1 cellular context compared by ENCODE assay signal in genomic region chr17:40648326-40648968, GRCh38.
TF ChIP-seq lines count a peak whose summit lies in the region.

No MANE protein-coding gene starts in this region.

TF ChIP-seq in HepG2, 621 proteins besides CTCF, POLR2A, EP300 and RAD21 (continued from another document and continues in another):
- TF ChIP-seq, protein P1, sequence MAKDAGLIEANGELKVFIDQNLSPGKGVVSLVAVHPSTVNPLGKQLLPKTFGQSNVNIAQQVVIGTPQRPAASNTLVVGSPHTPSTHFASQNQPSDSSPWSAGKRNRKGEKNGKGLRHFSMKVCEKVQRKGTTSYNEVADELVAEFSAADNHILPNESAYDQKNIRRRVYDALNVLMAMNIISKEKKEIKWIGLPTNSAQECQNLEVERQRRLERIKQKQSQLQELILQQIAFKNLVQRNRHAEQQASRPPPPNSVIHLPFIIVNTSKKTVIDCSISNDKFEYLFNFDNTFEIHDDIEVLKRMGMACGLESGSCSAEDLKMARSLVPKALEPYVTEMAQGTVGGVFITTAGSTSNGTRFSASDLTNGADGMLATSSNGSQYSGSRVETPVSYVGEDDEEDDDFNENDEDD (CRISPR knock-in tag; IDR thresholded peaks at IDR 0.05; ENCODE audit: borderline replicate concordance): peak; percentile 10; the same call in 1 of the 2 replicates
- TF ChIP-seq IRF1 (CRISPR knock-in tag; IDR thresholded peaks at IDR 0.05; ENCODE audit: low read depth) (0 out of 2 replicates have a peak, but pooled peaks have one; percentile 82), ZKSCAN5 (CRISPR knock-in tag; IDR thresholded peaks at IDR 0.05) (no peak), POGK (CRISPR knock-in tag; conservative IDR thresholded peaks at IDR 0.05) (no peak), NFIB (CRISPR knock-in tag; IDR thresholded peaks at IDR 0.05; ENCODE audit: borderline replicate concordance) (no peak), CBFB (CRISPR knock-in tag; IDR thresholded peaks at IDR 0.05) (no peak), ZNF607 (CRISPR knock-in tag; IDR thresholded peaks at IDR 0.05; ENCODE audit: borderline replicate concordance) (no peak), ATRX (CRISPR knock-in tag; IDR thresholded peaks at IDR 0.05; ENCODE audit: borderline replicate concordance) (no peak), ZNF749 (CRISPR knock-in tag; IDR thresholded peaks at IDR 0.05; ENCODE audit: borderline replicate concordance) (no peak), SP1 (IDR thresholded peaks at IDR 0.05) (no peak), SP1 (CRISPR knock-in tag; IDR thresholded peaks at IDR 0.05) (no peak), ZFP82 (CRISPR knock-in tag; IDR thresholded peaks at IDR 0.05; ENCODE audit: borderline replicate concordance) (no peak), PHF8 (CRISPR knock-in tag; IDR thresholded peaks at IDR 0.05) (no peak), ZNF577 (CRISPR knock-in tag; IDR thresholded peaks at IDR 0.05; ENCODE audit: borderline replicate concordance, low read depth) (no peak), SRSF4 (IDR thresholded peaks at IDR 0.05; ENCODE audit: low read depth, low read length, poor library complexity, severe bottlenecking) (no peak), ZNF687 (CRISPR knock-in tag; IDR thresholded peaks at IDR 0.05) (peak; percentile 88), SNAPC5 (CRISPR knock-in tag; IDR thresholded peaks at IDR 0.05; ENCODE audit: borderline replicate concordance) (no peak), ZNF431 (CRISPR knock-in tag; IDR thresholded peaks at IDR 0.05; ENCODE audit: borderline replicate concordance, low read depth) (0 out of 2 replicates have a peak, but pooled peaks have one; percentile 8), FOXP1 (IDR thresholded peaks at IDR 0.05) (no peak), FOXP1 (CRISPR knock-in tag; IDR thresholded peaks at IDR 0.05) (no peak), CERS6 (CRISPR knock-in tag; IDR thresholded peaks at IDR 0.05) (no peak), ZNF615 (CRISPR knock-in tag; IDR thresholded peaks at IDR 0.05; ENCODE audit: borderline replicate concordance) (no peak), ZMAT3 (CRISPR knock-in tag; conservative IDR thresholded peaks at IDR 0.05) (0 out of 2 replicates have a peak, but pooled peaks have one; percentile 13), KLF15 (CRISPR knock-in tag; IDR thresholded peaks at IDR 0.05; ENCODE audit: borderline replicate concordance) (0 out of 2 replicates have a peak, but pooled peaks have one; percentile 3), ZNF800 (CRISPR knock-in tag; IDR thresholded peaks at IDR 0.05) (no peak), ZFP37 (CRISPR knock-in tag; IDR thresholded peaks at IDR 0.05; ENCODE audit: borderline replicate concordance) (no peak), ESRRA (CRISPR knock-in tag; IDR thresholded peaks at IDR 0.05; ENCODE audit: low read depth) (no peak), HNRNPK (IDR thresholded peaks at IDR 0.05; ENCODE audit: low read depth, low read length, poor library complexity, severe bottlenecking) (no peak), U2AF2 (IDR thresholded peaks at IDR 0.05; ENCODE audit: low read depth, low read length) (no peak), GFI1 (CRISPR knock-in tag; IDR thresholded peaks at IDR 0.05; ENCODE audit: borderline replicate concordance) (no peak), ZFP91 (CRISPR knock-in tag; IDR thresholded peaks at IDR 0.05; ENCODE audit: borderline replicate concordance) (no peak; the same call in 1 of the 2 replicates)
- TF ChIP-seq, protein P2, sequence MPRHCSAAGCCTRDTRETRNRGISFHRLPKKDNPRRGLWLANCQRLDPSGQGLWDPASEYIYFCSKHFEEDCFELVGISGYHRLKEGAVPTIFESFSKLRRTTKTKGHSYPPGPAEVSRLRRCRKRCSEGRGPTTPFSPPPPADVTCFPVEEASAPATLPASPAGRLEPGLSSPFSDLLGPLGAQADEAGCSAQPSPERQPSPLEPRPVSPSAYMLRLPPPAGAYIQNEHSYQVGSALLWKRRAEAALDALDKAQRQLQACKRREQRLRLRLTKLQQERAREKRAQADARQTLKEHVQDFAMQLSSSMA (CRISPR knock-in tag; IDR thresholded peaks at IDR 0.05): no peak
- TF ChIP-seq, protein P3, sequence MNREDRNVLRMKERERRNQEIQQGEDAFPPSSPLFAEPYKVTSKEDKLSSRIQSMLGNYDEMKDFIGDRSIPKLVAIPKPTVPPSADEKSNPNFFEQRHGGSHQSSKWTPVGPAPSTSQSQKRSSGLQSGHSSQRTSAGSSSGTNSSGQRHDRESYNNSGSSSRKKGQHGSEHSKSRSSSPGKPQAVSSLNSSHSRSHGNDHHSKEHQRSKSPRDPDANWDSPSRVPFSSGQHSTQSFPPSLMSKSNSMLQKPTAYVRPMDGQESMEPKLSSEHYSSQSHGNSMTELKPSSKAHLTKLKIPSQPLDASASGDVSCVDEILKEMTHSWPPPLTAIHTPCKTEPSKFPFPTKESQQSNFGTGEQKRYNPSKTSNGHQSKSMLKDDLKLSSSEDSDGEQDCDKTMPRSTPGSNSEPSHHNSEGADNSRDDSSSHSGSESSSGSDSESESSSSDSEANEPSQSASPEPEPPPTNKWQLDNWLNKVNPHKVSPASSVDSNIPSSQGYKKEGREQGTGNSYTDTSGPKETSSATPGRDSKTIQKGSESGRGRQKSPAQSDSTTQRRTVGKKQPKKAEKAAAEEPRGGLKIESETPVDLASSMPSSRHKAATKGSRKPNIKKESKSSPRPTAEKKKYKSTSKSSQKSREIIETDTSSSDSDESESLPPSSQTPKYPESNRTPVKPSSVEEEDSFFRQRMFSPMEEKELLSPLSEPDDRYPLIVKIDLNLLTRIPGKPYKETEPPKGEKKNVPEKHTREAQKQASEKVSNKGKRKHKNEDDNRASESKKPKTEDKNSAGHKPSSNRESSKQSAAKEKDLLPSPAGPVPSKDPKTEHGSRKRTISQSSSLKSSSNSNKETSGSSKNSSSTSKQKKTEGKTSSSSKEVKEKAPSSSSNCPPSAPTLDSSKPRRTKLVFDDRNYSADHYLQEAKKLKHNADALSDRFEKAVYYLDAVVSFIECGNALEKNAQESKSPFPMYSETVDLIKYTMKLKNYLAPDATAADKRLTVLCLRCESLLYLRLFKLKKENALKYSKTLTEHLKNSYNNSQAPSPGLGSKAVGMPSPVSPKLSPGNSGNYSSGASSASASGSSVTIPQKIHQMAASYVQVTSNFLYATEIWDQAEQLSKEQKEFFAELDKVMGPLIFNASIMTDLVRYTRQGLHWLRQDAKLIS (CRISPR knock-in tag; IDR thresholded peaks at IDR 0.05): no peak
- TF ChIP-seq, protein P4, sequence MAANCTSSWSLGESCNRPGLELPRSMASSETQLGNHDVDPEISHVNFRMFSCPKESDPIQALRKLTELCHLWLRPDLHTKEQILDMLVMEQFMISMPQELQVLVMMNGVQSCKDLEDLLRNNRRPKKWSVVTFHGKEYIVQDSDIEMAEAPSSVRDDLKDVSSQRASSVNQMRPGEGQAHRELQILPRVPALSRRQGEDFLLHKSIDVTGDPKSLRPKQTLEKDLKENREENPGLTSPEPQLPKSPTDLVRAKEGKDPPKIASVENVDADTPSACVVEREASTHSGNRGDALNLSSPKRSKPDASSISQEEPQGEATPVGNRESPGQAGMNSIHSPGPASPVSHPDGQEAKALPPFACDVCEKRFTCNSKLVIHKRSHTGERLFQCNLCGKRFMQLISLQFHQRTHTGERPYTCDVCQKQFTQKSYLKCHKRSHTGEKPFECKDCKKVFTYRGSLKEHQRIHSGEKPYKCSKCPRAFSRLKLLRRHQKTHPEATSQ (CRISPR knock-in tag; IDR thresholded peaks at IDR 0.05; ENCODE audit: borderline replicate concordance): no peak
- TF ChIP-seq, protein P5, sequence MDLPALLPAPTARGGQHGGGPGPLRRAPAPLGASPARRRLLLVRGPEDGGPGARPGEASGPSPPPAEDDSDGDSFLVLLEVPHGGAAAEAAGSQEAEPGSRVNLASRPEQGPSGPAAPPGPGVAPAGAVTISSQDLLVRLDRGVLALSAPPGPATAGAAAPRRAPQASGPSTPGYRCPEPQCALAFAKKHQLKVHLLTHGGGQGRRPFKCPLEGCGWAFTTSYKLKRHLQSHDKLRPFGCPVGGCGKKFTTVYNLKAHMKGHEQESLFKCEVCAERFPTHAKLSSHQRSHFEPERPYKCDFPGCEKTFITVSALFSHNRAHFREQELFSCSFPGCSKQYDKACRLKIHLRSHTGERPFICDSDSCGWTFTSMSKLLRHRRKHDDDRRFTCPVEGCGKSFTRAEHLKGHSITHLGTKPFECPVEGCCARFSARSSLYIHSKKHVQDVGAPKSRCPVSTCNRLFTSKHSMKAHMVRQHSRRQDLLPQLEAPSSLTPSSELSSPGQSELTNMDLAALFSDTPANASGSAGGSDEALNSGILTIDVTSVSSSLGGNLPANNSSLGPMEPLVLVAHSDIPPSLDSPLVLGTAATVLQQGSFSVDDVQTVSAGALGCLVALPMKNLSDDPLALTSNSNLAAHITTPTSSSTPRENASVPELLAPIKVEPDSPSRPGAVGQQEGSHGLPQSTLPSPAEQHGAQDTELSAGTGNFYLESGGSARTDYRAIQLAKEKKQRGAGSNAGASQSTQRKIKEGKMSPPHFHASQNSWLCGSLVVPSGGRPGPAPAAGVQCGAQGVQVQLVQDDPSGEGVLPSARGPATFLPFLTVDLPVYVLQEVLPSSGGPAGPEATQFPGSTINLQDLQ (CRISPR knock-in tag; IDR thresholded peaks at IDR 0.05): no peak
